Comparison of ENCODE assay signal across 1 cellular context in genomic region chr2:20592106-20593071, GRCh38.
TF ChIP-seq lines count a peak whose summit lies in the region.

No MANE protein-coding gene starts in this region.

TF ChIP-seq in HepG2, 621 proteins besides CTCF, POLR2A, EP300 and RAD21 (continued from another document and continues in another):
- TF ChIP-seq TERF1 (CRISPR knock-in tag; IDR thresholded peaks at IDR 0.05) (no peak), ZFP1 (CRISPR knock-in tag; IDR thresholded peaks at IDR 0.05) (no peak), NFRKB (IDR thresholded peaks at IDR 0.05) (no peak), ZNF362 (CRISPR knock-in tag; IDR thresholded peaks at IDR 0.05; ENCODE audit: borderline replicate concordance) (no peak), HOXA3 (CRISPR knock-in tag; IDR thresholded peaks at IDR 0.05) (peak; percentile 45; the same call in 1 of the 2 replicates), ELF4 (CRISPR knock-in tag; IDR thresholded peaks at IDR 0.05; ENCODE audit: borderline replicate concordance) (0 out of 2 replicates have a peak, but pooled peaks have one; percentile 21), MEIS2 (CRISPR knock-in tag; IDR thresholded peaks at IDR 0.05) (peak; percentile 33; the same call in 1 of the 2 replicates), FOXK1 (CRISPR knock-in tag; IDR thresholded peaks at IDR 0.05; ENCODE audit: borderline replicate concordance, low read depth) (0 out of 2 replicates have a peak, but pooled peaks have one; percentile 5), STAG1 (CRISPR knock-in tag; IDR thresholded peaks at IDR 0.05) (peak; percentile 59), NFKBIZ (CRISPR knock-in tag; IDR thresholded peaks at IDR 0.05) (0 out of 2 replicates have a peak, but pooled peaks have one; percentile 29), TRIM22 (IDR thresholded peaks at IDR 0.05) (no peak), FOXP1 (IDR thresholded peaks at IDR 0.05) (no peak), FOXP1 (CRISPR knock-in tag; IDR thresholded peaks at IDR 0.05) (no peak), ZNF230 (CRISPR knock-in tag; IDR thresholded peaks at IDR 0.05) (no peak; the same call in 1 of the 2 replicates), U2AF2 (IDR thresholded peaks at IDR 0.05; ENCODE audit: low read depth, low read length) (no peak), SP5 (CRISPR knock-in tag; IDR thresholded peaks at IDR 0.05; ENCODE audit: borderline replicate concordance, low read depth) (no peak), LCORL (IDR thresholded peaks at IDR 0.05) (no peak), LCORL (CRISPR knock-in tag; IDR thresholded peaks at IDR 0.05) (no peak; the same call in 1 of the 2 replicates), MBNL3 (CRISPR knock-in tag; conservative IDR thresholded peaks at IDR 0.05) (no peak), MAFG (CRISPR knock-in tag; IDR thresholded peaks at IDR 0.05) (no peak), ZFP82 (CRISPR knock-in tag; IDR thresholded peaks at IDR 0.05; ENCODE audit: borderline replicate concordance) (peak; percentile 20; the same call in 1 of the 2 replicates), ZBTB10 (CRISPR knock-in tag; IDR thresholded peaks at IDR 0.05; ENCODE audit: borderline replicate concordance) (no peak), HNF1A (IDR thresholded peaks at IDR 0.05; ENCODE audit: low read depth) (no peak), HNF1A (CRISPR knock-in tag; IDR thresholded peaks at IDR 0.05; ENCODE audit: borderline replicate concordance) (no peak), HOXA9 (CRISPR knock-in tag; IDR thresholded peaks at IDR 0.05; ENCODE audit: borderline replicate concordance) (no peak), NRL (CRISPR knock-in tag; IDR thresholded peaks at IDR 0.05; ENCODE audit: borderline replicate concordance) (no peak), CREM (IDR thresholded peaks at IDR 0.05) (no peak), CREM (CRISPR knock-in tag; IDR thresholded peaks at IDR 0.05) (no peak), EED (CRISPR knock-in tag; IDR thresholded peaks at IDR 0.05) (no peak), KDM5B (CRISPR knock-in tag; IDR thresholded peaks at IDR 0.05; ENCODE audit: borderline replicate concordance) (no peak), NR3C1 (CRISPR knock-in tag; IDR thresholded peaks at IDR 0.05) (no peak), SNAPC2 (CRISPR knock-in tag; IDR thresholded peaks at IDR 0.05) (no peak), ZNF136 (CRISPR knock-in tag; IDR thresholded peaks at IDR 0.05; ENCODE audit: low read depth) (no peak), RXRA (CRISPR knock-in tag; IDR thresholded peaks at IDR 0.05) (no peak; the same call in 1 of the 2 replicates), MAFK (conservative IDR thresholded peaks at IDR 0.05 in 1 of 2, IDR thresholded peaks at IDR 0.05 in 1 of 2; ENCODE audit: low read length in 2 of 2) (no peak), ZNF598 (CRISPR knock-in tag; IDR thresholded peaks at IDR 0.05; ENCODE audit: borderline replicate concordance) (no peak), NCOA2 (CRISPR knock-in tag; IDR thresholded peaks at IDR 0.05) (peak; percentile 26; the same call in 1 of the 2 replicates), MYC (CRISPR knock-in tag; IDR thresholded peaks at IDR 0.05; ENCODE audit: borderline replicate concordance) (peak; percentile 69), ZNF224 (CRISPR knock-in tag; IDR thresholded peaks at IDR 0.05) (no peak), ZNF414 (CRISPR knock-in tag; IDR thresholded peaks at IDR 0.05) (no peak; the same call in 1 of the 2 replicates), MYPOP (CRISPR knock-in tag; IDR thresholded peaks at IDR 0.05) (no peak), NR2F2 (IDR thresholded peaks at IDR 0.05; ENCODE audit: borderline replicate concordance, low read depth) (no peak), REL (CRISPR knock-in tag; conservative IDR thresholded peaks at IDR 0.05) (no peak), CHCHD3 (CRISPR knock-in tag; IDR thresholded peaks at IDR 0.05) (no peak), BRF2 (CRISPR knock-in tag; IDR thresholded peaks at IDR 0.05) (no peak)
- TF ChIP-seq, protein P1, sequence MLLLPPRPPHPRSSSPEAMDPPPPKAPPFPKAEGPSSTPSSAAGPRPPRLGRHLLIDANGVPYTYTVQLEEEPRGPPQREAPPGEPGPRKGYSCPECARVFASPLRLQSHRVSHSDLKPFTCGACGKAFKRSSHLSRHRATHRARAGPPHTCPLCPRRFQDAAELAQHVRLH (CRISPR knock-in tag; IDR thresholded peaks at IDR 0.05; ENCODE audit: borderline replicate concordance, low read depth) = no peak; the same call in 1 of the 2 replicates
- TF ChIP-seq, protein P2, sequence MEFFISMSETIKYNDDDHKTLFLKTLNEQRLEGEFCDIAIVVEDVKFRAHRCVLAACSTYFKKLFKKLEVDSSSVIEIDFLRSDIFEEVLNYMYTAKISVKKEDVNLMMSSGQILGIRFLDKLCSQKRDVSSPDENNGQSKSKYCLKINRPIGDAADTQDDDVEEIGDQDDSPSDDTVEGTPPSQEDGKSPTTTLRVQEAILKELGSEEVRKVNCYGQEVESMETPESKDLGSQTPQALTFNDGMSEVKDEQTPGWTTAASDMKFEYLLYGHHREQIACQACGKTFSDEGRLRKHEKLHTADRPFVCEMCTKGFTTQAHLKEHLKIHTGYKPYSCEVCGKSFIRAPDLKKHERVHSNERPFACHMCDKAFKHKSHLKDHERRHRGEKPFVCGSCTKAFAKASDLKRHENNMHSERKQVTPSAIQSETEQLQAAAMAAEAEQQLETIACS (CRISPR knock-in tag; IDR thresholded peaks at IDR 0.05) = no peak
- TF ChIP-seq, protein P3, sequence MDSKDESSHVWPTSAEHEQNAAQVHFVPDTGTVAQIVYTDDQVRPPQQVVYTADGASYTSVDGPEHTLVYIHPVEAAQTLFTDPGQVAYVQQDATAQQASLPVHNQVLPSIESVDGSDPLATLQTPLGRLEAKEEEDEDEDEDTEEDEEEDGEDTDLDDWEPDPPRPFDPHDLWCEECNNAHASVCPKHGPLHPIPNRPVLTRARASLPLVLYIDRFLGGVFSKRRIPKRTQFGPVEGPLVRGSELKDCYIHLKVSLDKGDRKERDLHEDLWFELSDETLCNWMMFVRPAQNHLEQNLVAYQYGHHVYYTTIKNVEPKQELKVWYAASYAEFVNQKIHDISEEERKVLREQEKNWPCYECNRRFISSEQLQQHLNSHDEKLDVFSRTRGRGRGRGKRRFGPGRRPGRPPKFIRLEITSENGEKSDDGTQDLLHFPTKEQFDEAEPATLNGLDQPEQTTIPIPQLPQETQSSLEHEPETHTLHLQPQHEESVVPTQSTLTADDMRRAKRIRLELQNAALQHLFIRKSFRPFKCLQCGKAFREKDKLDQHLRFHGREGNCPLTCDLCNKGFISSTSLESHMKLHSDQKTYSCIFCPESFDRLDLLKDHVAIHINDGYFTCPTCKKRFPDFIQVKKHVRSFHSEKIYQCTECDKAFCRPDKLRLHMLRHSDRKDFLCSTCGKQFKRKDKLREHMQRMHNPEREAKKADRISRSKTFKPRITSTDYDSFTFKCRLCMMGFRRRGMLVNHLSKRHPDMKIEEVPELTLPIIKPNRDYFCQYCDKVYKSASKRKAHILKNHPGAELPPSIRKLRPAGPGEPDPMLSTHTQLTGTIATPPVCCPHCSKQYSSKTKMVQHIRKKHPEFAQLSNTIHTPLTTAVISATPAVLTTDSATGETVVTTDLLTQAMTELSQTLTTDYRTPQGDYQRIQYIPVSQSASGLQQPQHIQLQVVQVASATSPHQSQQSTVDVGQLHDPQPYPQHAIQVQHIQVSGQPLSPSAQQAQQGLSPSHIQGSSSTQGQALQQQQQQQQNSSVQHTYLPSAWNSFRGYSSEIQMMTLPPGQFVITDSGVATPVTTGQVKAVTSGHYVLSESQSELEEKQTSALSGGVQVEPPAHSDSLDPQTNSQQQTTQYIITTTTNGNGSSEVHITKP (CRISPR knock-in tag; IDR thresholded peaks at IDR 0.05; ENCODE audit: low read depth) = no peak
